In genomic region chr17:13024526-13025263, GRCh38 we compare ENCODE assay signal across 7 cellular contexts. TPM values are rescaled to one million over a fixed set of nuclear protein-coding genes. Genes with fewer than 3 reads are reported as not detected.
DNase-seq lines count a peak whose midpoint lies in the region; FAIRE-seq and TF ChIP-seq lines count a peak whose summit lies in the region.

No MANE protein-coding gene starts in this region.

- H3K9me3 ChIP-seq in HEK293 (ENCODE audit: control insufficient read depth, insufficient read depth, low read depth, low read length) = no peaks in the 10 kb centered on the region
- H3K9me3 ChIP-seq in MM.1S (replicated peaks; ENCODE audit: insufficient read depth, low read length) = no peaks in the 10 kb centered on the region

- H3K36me3 ChIP-seq in HEK293 (ENCODE audit: control insufficient read depth in 2 of 2, insufficient read depth in 1 of 2, low read length in 2 of 2) = no peaks in the 10 kb centered on the region
- no peaks in the 10 kb centered on the region for H3K36me3 ChIP-seq in MM.1S (replicated peaks; ENCODE audit: insufficient read depth, low read length)
- H3K36me3 ChIP-seq in brain microvascular endothelial cell (replicated peaks) = no peaks in the 10 kb centered on the region

- H3K27me3 ChIP-seq in MM.1S (replicated peaks; ENCODE audit: insufficient read depth, low read length) = no peaks in the 10 kb centered on the region
- H3K27me3 ChIP-seq in brain microvascular endothelial cell (replicated peaks) = no peaks in the 10 kb centered on the region

- POLR2A ChIA-PET in HEK293 (lab: Yijun Ruan, JAX) = no interaction called here

- DNase-seq in GM12891 (ENCODE audit: insufficient read length, low spot score) = peak; percentile 26
- DNase-seq in MM.1S = peak; percentile 65
- DNase-seq in UCSD-AML1 (lab: John Stamatoyannopoulos, UW; ENCODE audit: unreplicated experiment) = peak; percentile 77
- DNase-seq in brain microvascular endothelial cell = peak; percentile 31
- DNase-seq in islet precursor cell = peak; percentile 93
- DNase-seq in stimulated activated CD4-positive, alpha-beta T cell treated with anti-CD3 and anti-CD28 coated beads, Interleukin-1b, Interleukin-23, amount 100 ng/mL, for 4 hours (ENCODE audit: low read depth in 2 of 2) = peak; percentile 46 to 55

- CTCF ChIA-PET in HEK293 (lab: Yijun Ruan, JAX) = interaction anchor here (0.5 to 1.6 kb wide), 15 partner anchors 9 to 844 kb away, joined by 3 to 7 read pairs (median 3); no protein-coding TSS in a partner anchor

- no peaks in the 10 kb centered on the region for H3K4me1 ChIP-seq in HEK293 (ENCODE audit: control insufficient read depth, insufficient read depth, low read length)
- no peaks in the 10 kb centered on the region for H3K4me1 ChIP-seq in MM.1S (ENCODE audit: low read length)

- TF ChIP-seq CTCF in HEK293 (tag by site-specific recombination; IDR thresholded peaks at IDR 0.05) (peak; percentile 84), MM.1S (IDR thresholded peaks at IDR 0.05; ENCODE audit: low read length) (peak; percentile 97), brain microvascular endothelial cell (IDR thresholded peaks at IDR 0.05; ENCODE audit: low read depth, low read length, missing control alignments) (peak; percentile 100)

- H2AFZ ChIP-seq in MM.1S (ENCODE audit: low read length) = peak overlapping the region; percentile 94

- H3K27ac ChIP-seq in HEK293 (ENCODE audit: extremely low read depth, low read depth, low read length) (no peak overlapping the region), MM.1S (ENCODE audit: low read length) (no peak overlapping the region), brain microvascular endothelial cell (no peak overlapping the region)

- in situ Hi-C loops in brain microvascular endothelial cell (cut with HindIII; ENCODE audit: low pct_ligation_motif_present, low sequenced_read_pairs) = no loop called here

- H4K20me1 ChIP-seq in MM.1S (ENCODE audit: insufficient read depth, low read length) = no peaks in the 10 kb centered on the region

- H3K9ac ChIP-seq in MM.1S (ENCODE audit: low read length) = no peak overlapping the region

- H3K79me2 ChIP-seq in MM.1S (ENCODE audit: low read length) = no peaks in the 10 kb centered on the region

- H3K9me2 ChIP-seq in MM.1S (replicated peaks; ENCODE audit: insufficient read depth, low read length) = no peaks in the 10 kb centered on the region

- H3K4me3 ChIP-seq in HEK293 (ENCODE audit: low read depth, low read length) (peak overlapping the region; percentile 15; the same call in 1 of the 2 replicates), MM.1S (ENCODE audit: low read length) (peak overlapping the region; percentile 61), brain microvascular endothelial cell (ENCODE audit: low read depth, low read length) (no peak overlapping the region)

- no peak for TF ChIP-seq POLR2A in GM12891 (IDR thresholded peaks at IDR 0.05; ENCODE audit: low read depth, low read length)

- H3K4me2 ChIP-seq in MM.1S (ENCODE audit: low read depth, low read length) = peak overlapping the region; percentile 91

- FAIRE-seq in GM12891 (lab: Jason Lieb, UNC) = peak; percentile 82

- no peaks in the 10 kb centered on the region for H3F3A ChIP-seq in MM.1S (ENCODE audit: insufficient read depth, low read length)

TF ChIP-seq in GM12891, 5 proteins besides CTCF, POLR2A, EP300 and RAD21:
- no peak for TF ChIP-seq POU2F2 (IDR thresholded peaks at IDR 0.05; ENCODE audit: low read depth, low read length)
- no peak for TF ChIP-seq TAF1 (IDR thresholded peaks at IDR 0.05; ENCODE audit: low read depth, low read length)
- no peak for TF ChIP-seq SPI1 (IDR thresholded peaks at IDR 0.05; ENCODE audit: low read depth, low read length)
- TF ChIP-seq POLR2AphosphoS5 (IDR thresholded peaks at IDR 0.05; ENCODE audit: low read depth, low read length) = no peak
- TF ChIP-seq PAX5 (IDR thresholded peaks at IDR 0.05; ENCODE audit: insufficient read depth, low read length, severe bottlenecking) = no peak

TF ChIP-seq in HEK293, 187 proteins besides CTCF, POLR2A, EP300 and RAD21:
- peak; percentile 14; the same call in 1 of the 2 replicates for TF ChIP-seq IKZF3 (tag by site-specific recombination; IDR thresholded peaks at IDR 0.05)
- no peak for TF ChIP-seq ZNF776 (tag by site-specific recombination; IDR thresholded peaks at IDR 0.05; ENCODE audit: borderline replicate concordance)
- TF ChIP-seq SP3 (tag by site-specific recombination; IDR thresholded peaks at IDR 0.05) = peak; percentile 33; the same call in 1 of the 2 replicates
- TF ChIP-seq SP2 (tag by site-specific recombination; IDR thresholded peaks at IDR 0.05) = 0 out of 2 replicates have a peak, but pooled peaks have one; percentile 2
- peak; percentile 20; the same call in 1 of the 2 replicates for TF ChIP-seq ZNF114 (tag by site-specific recombination; IDR thresholded peaks at IDR 0.05)
- no peak for TF ChIP-seq ZNF24 (tag by site-specific recombination; IDR thresholded peaks at IDR 0.05)
- 0 out of 2 replicates have a peak, but pooled peaks have one; percentile 64 for TF ChIP-seq MZF1 (tag by site-specific recombination; IDR thresholded peaks at IDR 0.05; ENCODE audit: borderline replicate concordance)
- 0 out of 2 replicates have a peak, but pooled peaks have one; percentile 16 for TF ChIP-seq ZFP69B (tag by site-specific recombination; IDR thresholded peaks at IDR 0.05)
- peak; percentile 60 for TF ChIP-seq ZNF335 (tag by site-specific recombination; conservative IDR thresholded peaks at IDR 0.05)
- 0 out of 2 replicates have a peak, but pooled peaks have one; percentile 18 for TF ChIP-seq ZNF239 (tag by site-specific recombination; IDR thresholded peaks at IDR 0.05)
- TF ChIP-seq ZNF184 (tag by site-specific recombination; IDR thresholded peaks at IDR 0.05) = no peak
- peak; percentile 54 for TF ChIP-seq ZNF654 (tag by site-specific recombination; IDR thresholded peaks at IDR 0.05; ENCODE audit: low read depth)
- no peak for TF ChIP-seq ZNF514 (tag by site-specific recombination; IDR thresholded peaks at IDR 0.05)
- TF ChIP-seq SCRT2 (tag by site-specific recombination; IDR thresholded peaks at IDR 0.05) = no peak
- TF ChIP-seq ZNF529 (tag by site-specific recombination; IDR thresholded peaks at IDR 0.05; ENCODE audit: insufficient replicate concordance) = no peak
- 0 out of 2 replicates have a peak, but pooled peaks have one; percentile 40 for TF ChIP-seq ZNF707 (tag by site-specific recombination; IDR thresholded peaks at IDR 0.05)
- no peak for TF ChIP-seq HOXD13 (CRISPR knock-in tag; IDR thresholded peaks at IDR 0.05; ENCODE audit: borderline replicate concordance)
- TF ChIP-seq GLI4 (tag by site-specific recombination; IDR thresholded peaks at IDR 0.05) = no peak; the same call in 1 of the 2 replicates
- TF ChIP-seq ZBTB48 (tag by site-specific recombination; IDR thresholded peaks at IDR 0.05) = peak; percentile 82; the same call in 1 of the 2 replicates
- no peak for TF ChIP-seq ZNF792 (tag by site-specific recombination; IDR thresholded peaks at IDR 0.05)
- TF ChIP-seq ZBTB17 (tag by site-specific recombination; IDR thresholded peaks at IDR 0.05) = peak; percentile 67
- TF ChIP-seq, protein P1, sequence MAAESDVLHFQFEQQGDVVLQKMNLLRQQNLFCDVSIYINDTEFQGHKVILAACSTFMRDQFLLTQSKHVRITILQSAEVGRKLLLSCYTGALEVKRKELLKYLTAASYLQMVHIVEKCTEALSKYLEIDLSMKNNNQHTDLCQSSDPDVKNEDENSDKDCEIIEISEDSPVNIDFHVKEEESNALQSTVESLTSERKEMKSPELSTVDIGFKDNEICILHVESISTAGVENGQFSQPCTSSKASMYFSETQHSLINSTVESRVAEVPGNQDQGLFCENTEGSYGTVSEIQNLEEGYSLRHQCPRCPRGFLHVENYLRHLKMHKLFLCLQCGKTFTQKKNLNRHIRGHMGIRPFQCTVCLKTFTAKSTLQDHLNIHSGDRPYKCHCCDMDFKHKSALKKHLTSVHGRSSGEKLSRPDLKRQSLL (tag by site-specific recombination; IDR thresholded peaks at IDR 0.05) = no peak
- no peak for TF ChIP-seq ZBTB11 (tag by site-specific recombination; conservative IDR thresholded peaks at IDR 0.05; ENCODE audit: low read depth)
- peak; percentile 97 for TF ChIP-seq ZSCAN4 (tag by site-specific recombination; IDR thresholded peaks at IDR 0.05)
TF ChIP-seq in HEK293: peak in this region for 13.

RNA-seq across cellular contexts. Expression of gene ELAC2, which starts 6.9 kb away (rescaled TPM):
- polyA plus RNA-seq in GM12891 (2012; ENCODE audit: low read depth, missing spikeins) = 43.7 TPM

Comparison
In these comparisons a context has a peak if more than half of its experiments do, and no peak if none do; other contexts are left out.
1. DNase-seq: peak in every context shown above with its lines; median percentile 93 in islet precursor cell; 77 in UCSD-AML1; 65 in MM.1S; 50 in stimulated activated CD4-positive, alpha-beta T cell treated with anti-CD3 and anti-CD28 coated beads, Interleukin-1b, Interleukin-23, amount 100 ng/mL, for 4 hours; 31 in brain microvascular endothelial cell; 26 in GM12891.